Comparison of ENCODE assay signal across 22 cellular contexts in genomic region chr4:159856451-159856850, GRCh38.
"Had no signal": no experiment of that assay in that cellular context is flagged by ENCODE, and none has a peak within 500 bp of the region (broad histone marks: within the 10 kb centered on the region; RNA-seq: fewer than 3 reads in every experiment).

No MANE protein-coding gene starts in this region.

- FAIRE-seq: bronchial epithelial cell, frontal cortex, small intestine had no signal

- H3K27ac ChIP-seq: heart left ventricle, right atrium auricular region, tibial nerve, vagina had no signal

- H3K4me3 ChIP-seq: heart left ventricle, right atrium auricular region, tibial nerve, vagina had no signal

- H3K4me3 Mint-ChIP-seq: activated CD4-positive, alpha-beta T cell treated with anti-CD3 and anti-CD28 coated beads, Interleukin-2, amount 10 ng/mL, durations not matched to agents 24 days and 14 days; activated CD8-positive, alpha-beta T cell treated with anti-CD3 and anti-CD28 coated beads, Interleukin-2, amount 10 ng/mL, durations not matched to agents 7 days and 5 days; activated naive CD8-positive, alpha-beta T cell; dendritic cell treated with granulocyte-macrophage colony-stimulating factor and Interleukin-4, amounts not matched to agents 40 ng/mL and 50 ng/mL, for 4 days; nephron; T-helper 2 cell treated with Interferon-gamma antibody and Interleukin-4, amounts not matched to agents 5 μg/mL and 100 μg/mL, for 36 hours had no signal

- H3K9me3 ChIP-seq: right atrium auricular region, tibial nerve, vagina had no signal

- H3K27ac Mint-ChIP-seq: activated CD4-positive, alpha-beta T cell treated with anti-CD3 and anti-CD28 coated beads, Interleukin-2, amount 10 ng/mL, durations not matched to agents 24 days and 14 days; activated CD8-positive, alpha-beta T cell treated with anti-CD3 and anti-CD28 coated beads, Interleukin-2, amount 10 ng/mL, durations not matched to agents 7 days and 5 days; activated naive CD8-positive, alpha-beta T cell; dendritic cell treated with granulocyte-macrophage colony-stimulating factor and Interleukin-4, amounts not matched to agents 40 ng/mL and 50 ng/mL, for 4 days; nephron; T-helper 2 cell treated with Interferon-gamma antibody and Interleukin-4, amounts not matched to agents 5 μg/mL and 100 μg/mL, for 36 hours had no signal

- H3K36me3 Mint-ChIP-seq: activated naive CD8-positive, alpha-beta T cell had no signal

- H3K27me3 ChIP-seq: heart left ventricle, right atrium auricular region, vagina had no signal

- H3K9me3 Mint-ChIP-seq: activated CD4-positive, alpha-beta T cell treated with anti-CD3 and anti-CD28 coated beads, Interleukin-2, amount 10 ng/mL, durations not matched to agents 24 days and 14 days; nephron; T-helper 2 cell treated with Interferon-gamma antibody and Interleukin-4, amounts not matched to agents 5 μg/mL and 100 μg/mL, for 36 hours had no signal

- DNase-seq: activated CD4-positive, alpha-beta T cell treated with anti-CD3 and anti-CD28 coated beads, Interleukin-2, amount 10 ng/mL, durations not matched to agents 24 days and 14 days; activated CD4-positive, CD25-positive, alpha-beta regulatory T cell; activated CD8-positive, alpha-beta memory T cell treated with anti-CD3 and anti-CD28 coated beads, Interleukin-2, amount 50 U/mL, for 4 hours; activated CD8-positive, alpha-beta T cell treated with anti-CD3 and anti-CD28 coated beads, Interleukin-2, amount 10 ng/mL, durations not matched to agents 7 days and 5 days; activated gamma-delta T cell treated with Interleukin-2 at 50 U/mL for 16 hours; activated T-cell treated with anti-CD3 and anti-CD28 coated beads, Interleukin-2, amount 50 U/mL, for 48 hours; effector memory CD4-positive, alpha-beta T cell; heart left ventricle; kidney glomerular epithelial cell; occipital lobe; small intestine; stimulated activated CD4-positive, alpha-beta T cell treated with anti-CD3 and anti-CD28 coated beads, Interleukin-4, amount 100 ng/mL, for 24 hours; stimulated activated naive CD4-positive, alpha-beta T cell had no signal

- H3K4me1 ChIP-seq: heart left ventricle, right atrium auricular region, tibial nerve, vagina had no signal

- H3K36me3 ChIP-seq: heart left ventricle, right atrium auricular region, tibial nerve, vagina had no signal

- H3K27me3 Mint-ChIP-seq: activated CD4-positive, alpha-beta T cell treated with anti-CD3 and anti-CD28 coated beads, Interleukin-2, amount 10 ng/mL, durations not matched to agents 24 days and 14 days; activated naive CD8-positive, alpha-beta T cell; dendritic cell treated with granulocyte-macrophage colony-stimulating factor and Interleukin-4, amounts not matched to agents 40 ng/mL and 50 ng/mL, for 4 days had no signal

- H3K4me1 Mint-ChIP-seq: activated CD4-positive, alpha-beta T cell treated with anti-CD3 and anti-CD28 coated beads, Interleukin-2, amount 10 ng/mL, durations not matched to agents 24 days and 14 days had no signal
